8 cellular contexts compared by ENCODE assay signal in genomic region chr14:51990488-51990887, GRCh38. TPM values are rescaled to one million over a fixed set of nuclear protein-coding genes. Genes with fewer than 3 reads are reported as not detected.
DNase-seq lines count a peak whose midpoint lies in the region; ATAC-seq and TF ChIP-seq lines count a peak whose summit lies in the region.

No MANE protein-coding gene starts in this region.

- POLR2A ChIA-PET in WTC11 (lab: Charles Lee), result no interaction called here

- ATAC-seq in WTC11 (no peak), GM21576 (IDR thresholded peaks at IDR 0.05; ENCODE audit: unreplicated experiment) (no peak), GM21786 (IDR thresholded peaks at IDR 0.05; ENCODE audit: unreplicated experiment) (no peak)

- H3K79me2 ChIP-seq in smooth muscle cell (ENCODE audit: low read depth), result peaks cover 42% of the 10 kb centered on the region

- H3F3A ChIP-seq in smooth muscle cell (ENCODE audit: low read depth), result no peaks in the 10 kb centered on the region

- no peaks in the 10 kb centered on the region for H3K9me3 Mint-ChIP-seq in WTC11
- H3K9me3 Mint-ChIP-seq in glutamatergic neuron (ENCODE audit: unreplicated experiment), result peaks cover 6% of the 10 kb centered on the region

- CTCF ChIA-PET in WTC11 (lab: Charles Lee), result interaction anchor here (0.6 to 1.5 kb wide), 2 partner anchors 23 to 24 kb away, joined by 3 to 5 read pairs; no protein-coding TSS in a partner anchor

- H3K27ac Mint-ChIP-seq in WTC11, result no peak overlapping the region
- H3K27ac Mint-ChIP-seq in glutamatergic neuron (ENCODE audit: unreplicated experiment), result no peak overlapping the region

- H4K20me1 ChIP-seq in smooth muscle cell (ENCODE audit: low read depth), result peaks cover 10% of the 10 kb centered on the region

- H2AFZ ChIP-seq in smooth muscle cell (ENCODE audit: low read depth), result no peak overlapping the region

- H3K9ac ChIP-seq in smooth muscle cell (ENCODE audit: low read depth), result peak overlapping the region; percentile 93

- TF ChIP-seq CTCF in WTC11 (IDR thresholded peaks at IDR 0.05) (no peak), glutamatergic neuron (IDR thresholded peaks at IDR 0.05; ENCODE audit: partially characterized antibody, unreplicated experiment) (no peak), smooth muscle cell (IDR thresholded peaks at IDR 0.05; ENCODE audit: borderline replicate concordance, insufficient read depth, poor library complexity, severe bottlenecking) (no peak)

- in situ Hi-C loops in HAP-1 (cut with MboI; ENCODE audit: low sequenced_read_pairs), result loop anchor here (10.0 to 25.0 kb wide), 2 partner anchors 144 to 703 kb away; no protein-coding TSS in a partner anchor

- peak overlapping the region; percentile 93 for H3K4me3 Mint-ChIP-seq in WTC11
- peak overlapping the region; percentile 100 for H3K4me3 Mint-ChIP-seq in glutamatergic neuron (ENCODE audit: unreplicated experiment)

- H3K4me1 Mint-ChIP-seq in WTC11, result peaks cover 9% of the 10 kb centered on the region
- peaks cover 8% of the 10 kb centered on the region for H3K4me1 Mint-ChIP-seq in glutamatergic neuron (ENCODE audit: low read depth, unreplicated experiment)

- peaks cover 33% of the 10 kb centered on the region for H3K36me3 Mint-ChIP-seq in WTC11
- H3K36me3 Mint-ChIP-seq in glutamatergic neuron (ENCODE audit: unreplicated experiment), result no peaks in the 10 kb centered on the region

- DNase-seq in HAP-1 (ENCODE audit: low spot score in 2 of 2), result no peak
- no peak for DNase-seq in WTC11 (ENCODE audit: low spot score)
- DNase-seq in glutamatergic neuron, result no peak
- DNase-seq in smooth muscle cell (lab: John Stamatoyannopoulos, UW; ENCODE audit: unreplicated experiment), result no peak
- DNase-seq in central memory CD4-positive, alpha-beta T cell, result no peak
- DNase-seq in caudate nucleus (lab: John Stamatoyannopoulos, UW), result no peak

- H3K4me1 ChIP-seq in HAP-1 (peaks cover 13% of the 10 kb centered on the region), smooth muscle cell (ENCODE audit: low read depth) (peaks cover 22% of the 10 kb centered on the region)

- H3K4me3 ChIP-seq in HAP-1 (peak overlapping the region; percentile 83), smooth muscle cell (peak overlapping the region; percentile 95)

- H3K27me3 Mint-ChIP-seq in WTC11 (ENCODE audit: low read depth) (peaks cover 1% of the 10 kb centered on the region), glutamatergic neuron (ENCODE audit: unreplicated experiment) (peaks cover 4% of the 10 kb centered on the region)

- no peaks in the 10 kb centered on the region for H3K27me3 ChIP-seq in HAP-1 (ENCODE audit: low read depth)
- no peaks in the 10 kb centered on the region for H3K27me3 ChIP-seq in smooth muscle cell (ENCODE audit: low read depth)

- peak overlapping the region; percentile 91 for H3K4me2 ChIP-seq in smooth muscle cell

- H3K9me3 ChIP-seq in HAP-1 (no peaks in the 10 kb centered on the region), smooth muscle cell (replicated peaks; ENCODE audit: low read depth) (no peaks in the 10 kb centered on the region)

- 83% methylated on average over 3 of the region's 3 CpGs for WGBS in smooth muscle cell (ENCODE audit: low lambda C conversion rate)

- peak overlapping the region; percentile 63 for H3K27ac ChIP-seq in smooth muscle cell (ENCODE audit: low read depth)
- no peak overlapping the region for H3K27ac ChIP-seq in caudate nucleus (ENCODE audit: low read depth, low read length)

- H3K36me3 ChIP-seq in HAP-1 (replicated peaks), result peaks cover 41% of the 10 kb centered on the region
- peaks cover 15% of the 10 kb centered on the region for H3K36me3 ChIP-seq in smooth muscle cell (ENCODE audit: low read depth)

TF ChIP-seq in WTC11, 78 proteins besides CTCF, POLR2A, EP300 and RAD21:
- TF ChIP-seq PRRX2 (CRISPR knock-in tag; IDR thresholded peaks at IDR 0.05), result no peak
- TF ChIP-seq NR1H2 (CRISPR knock-in tag; IDR thresholded peaks at IDR 0.05), result no peak
- TF ChIP-seq CBFB (CRISPR knock-in tag; IDR thresholded peaks at IDR 0.05; ENCODE audit: low read depth), result no peak
- no peak for TF ChIP-seq ZNF232 (CRISPR knock-in tag; IDR thresholded peaks at IDR 0.05)
- no peak for TF ChIP-seq ATF2 (CRISPR knock-in tag; IDR thresholded peaks at IDR 0.05; ENCODE audit: borderline replicate concordance, low read depth)
- TF ChIP-seq NR2C2 (CRISPR knock-in tag; IDR thresholded peaks at IDR 0.05), result no peak
- TF ChIP-seq RELA (CRISPR knock-in tag; IDR thresholded peaks at IDR 0.05; ENCODE audit: borderline replicate concordance), result no peak
- no peak for TF ChIP-seq STAT6 (CRISPR knock-in tag; conservative IDR thresholded peaks at IDR 0.05; ENCODE audit: low read depth)
- TF ChIP-seq EMX1 (CRISPR knock-in tag; IDR thresholded peaks at IDR 0.05), result no peak

RNA-seq across cellular contexts. Expression of gene RTRAF, which starts 1.1 kb away (rescaled TPM):
- total RNA-seq in WTC11 (2021) (282 to 302 TPM (median 294 TPM) in 3 replicates), glutamatergic neuron (ENCODE audit: unreplicated experiment) (178 TPM), smooth muscle cell (143 and 163 TPM in 2 replicates)
- 218 and 221 TPM in 2 replicates for polyA plus RNA-seq in smooth muscle cell
